ENCODE assay signal across 22 cellular contexts in genomic region chr12:1807107-1807478, GRCh38. TPM values are rescaled to one million over a fixed set of nuclear protein-coding genes. Genes with fewer than 3 reads are reported as not detected.
DNase-seq lines count a peak whose midpoint lies in the region; ATAC-seq and TF ChIP-seq lines count a peak whose summit lies in the region.
"Had no signal": no experiment of that assay in that cellular context is flagged by ENCODE, and none has a peak within 500 bp of the region (broad histone marks: within the 10 kb centered on the region; RNA-seq: fewer than 3 reads in every experiment).

No MANE protein-coding gene starts in this region.

- H3K27ac Mint-ChIP-seq in dendritic cell treated with granulocyte-macrophage colony-stimulating factor and Interleukin-4, amounts not matched to agents 40 ng/mL and 50 ng/mL, for 4 days = peak overlapping the region; percentile 18

- H3K27me3 ChIP-seq in left ventricle myocardium inferior (ENCODE audit: low read depth) = peaks cover 10% of the 10 kb centered on the region
- H3K27me3 ChIP-seq in neuronal stem cell (ENCODE audit: control insufficient read depth in 3 of 3, insufficient read depth in 3 of 3, low read depth in 1 of 3, low read length in 3 of 3) = no peaks in the 10 kb centered on the region

- no peak overlapping the region for H3K18ac ChIP-seq in neuronal stem cell (ENCODE audit: low read length)

- peak overlapping the region; percentile 23 for H3K23ac ChIP-seq in neuronal stem cell (ENCODE audit: low read depth, low read length, poor library complexity)

- H3K9me3 ChIP-seq in left ventricle myocardium inferior (replicated peaks) = no peaks in the 10 kb centered on the region
- peaks cover 2 to 4% of the 10 kb centered on the region in 2 donors for H3K9me3 ChIP-seq in neuronal stem cell (replicated peaks in 1 of 2; ENCODE audit: control insufficient read depth in 2 of 2, insufficient read depth in 1 of 2, low read depth in 1 of 2, low read length in 2 of 2)
- H3K9me3 ChIP-seq: A549 had no signal

- no peak overlapping the region for H3K27ac ChIP-seq in left ventricle myocardium inferior (replicated peaks)
- no peak overlapping the region for H3K27ac ChIP-seq in neuronal stem cell (replicated peaks; ENCODE audit: low read length)
- H3K27ac ChIP-seq: A549, C4-2B had no signal

- DNase-seq in left ventricle myocardium inferior (peak; percentile 5), left ventricle myocardium superior (no peak), neuronal stem cell (ENCODE audit: low spot score) (no peak), foreskin fibroblast (no peak), NK-92 (lab: John Stamatoyannopoulos, UW; ENCODE audit: unreplicated experiment) (no peak)
- no peak for DNase-seq in stimulated activated CD4-positive, alpha-beta T cell treated with anti-CD3 and anti-CD28 coated beads, Interleukin-4, amount 100 ng/mL, for 24 hours
- DNase-seq: COR-L47, GF-D8, KG1, NCI-H1417, NCI-H2029, NCI-H2171 treated with DMSO at 0.1 percent for 48 hours, NCI-H446 treated with DMSO at 0.1 percent for 48 hours, OCI-M1 had no signal

- H3K27me3 Mint-ChIP-seq in dendritic cell treated with granulocyte-macrophage colony-stimulating factor and Interleukin-4, amounts not matched to agents 40 ng/mL and 50 ng/mL, for 4 days = no peaks in the 10 kb centered on the region

- H2AFZ ChIP-seq in neuronal stem cell (ENCODE audit: low read length) = no peak overlapping the region

- no peak overlapping the region for H3K4me2 ChIP-seq in neuronal stem cell (ENCODE audit: insufficient read depth, low read length, poor library complexity, severe bottlenecking)
- H3K4me2 ChIP-seq: A549 had no signal

- H2BK5ac ChIP-seq in neuronal stem cell (ENCODE audit: low read length) = no peak overlapping the region

- H3K9ac ChIP-seq in neuronal stem cell (ENCODE audit: low read depth, low read length, poor library complexity) = no peak overlapping the region

- H3K4me1 Mint-ChIP-seq in dendritic cell treated with granulocyte-macrophage colony-stimulating factor and Interleukin-4, amounts not matched to agents 40 ng/mL and 50 ng/mL, for 4 days (ENCODE audit: low read depth) = peaks cover 58% of the 10 kb centered on the region

- no peaks in the 10 kb centered on the region for H3K36me3 ChIP-seq in left ventricle myocardium inferior
- no peaks in the 10 kb centered on the region for H3K36me3 ChIP-seq in neuronal stem cell (replicated peaks in 1 of 2; ENCODE audit: control insufficient read depth in 2 of 2, insufficient read depth in 2 of 2, low read length in 2 of 2)

- no peaks in the 10 kb centered on the region for H3K36me3 Mint-ChIP-seq in dendritic cell treated with granulocyte-macrophage colony-stimulating factor and Interleukin-4, amounts not matched to agents 40 ng/mL and 50 ng/mL, for 4 days (ENCODE audit: low read depth)

- H2BK12ac ChIP-seq in neuronal stem cell (ENCODE audit: low read length) = no peak overlapping the region

- intact Hi-C loops in left ventricle myocardium inferior (cut with micrococcal nuclease) = no loop called here
- intact Hi-C loops in left ventricle myocardium superior (cut with micrococcal nuclease) = loop anchor here (10.0 kb wide), 1 partner anchor 228 kb away; no protein-coding TSS in a partner anchor
- intact Hi-C loops in dendritic cell treated with granulocyte-macrophage colony-stimulating factor and Interleukin-4, amounts not matched to agents 40 ng/mL and 50 ng/mL, for 4 days (cut with micrococcal nuclease) = no loop called here

- H3K4me3 Mint-ChIP-seq in dendritic cell treated with granulocyte-macrophage colony-stimulating factor and Interleukin-4, amounts not matched to agents 40 ng/mL and 50 ng/mL, for 4 days = no peak overlapping the region

- no CpG with 5 or more reads among the region's 5 CpGs for WGBS in neuronal stem cell (ENCODE audit: extremely low coverage in 2 of 2, insufficient read length in 2 of 2, insufficient replicate concordance in 1 of 2), 2 donors

- peaks cover 2% of the 10 kb centered on the region for H3K79me1 ChIP-seq in neuronal stem cell (ENCODE audit: low read depth, low read length)

- no peaks in the 10 kb centered on the region for H3K9me3 Mint-ChIP-seq in dendritic cell treated with granulocyte-macrophage colony-stimulating factor and Interleukin-4, amounts not matched to agents 40 ng/mL and 50 ng/mL, for 4 days

- H2BK120ac ChIP-seq in neuronal stem cell (ENCODE audit: low read depth, low read length) = no peak overlapping the region

- TF ChIP-seq CTCF in left ventricle myocardium inferior (IDR thresholded peaks at IDR 0.05; ENCODE audit: borderline replicate concordance) = no peak
- no peak for TF ChIP-seq CTCF in foreskin fibroblast (IDR thresholded peaks at IDR 0.05; ENCODE audit: low read depth, low read length)

- H4K8ac ChIP-seq in neuronal stem cell (ENCODE audit: low read depth, low read length) = no peak overlapping the region

- peak overlapping the region; percentile 63 for H2BK15ac ChIP-seq in neuronal stem cell (ENCODE audit: low read length)

- no peak overlapping the region for H2AK5ac ChIP-seq in neuronal stem cell (ENCODE audit: low read depth, low read length)

- H3K14ac ChIP-seq in neuronal stem cell (ENCODE audit: low read length) = no peak overlapping the region

- no peak overlapping the region for H3K4ac ChIP-seq in neuronal stem cell (ENCODE audit: low read length)

- H3K4me3 ChIP-seq in left ventricle myocardium inferior (no peak overlapping the region), neuronal stem cell (ENCODE audit: low read length in 2 of 2) (no peak overlapping the region), foreskin fibroblast (ENCODE audit: low read depth in 1 of 2, low read length in 2 of 2) (no peak overlapping the region)
- H3K4me3 ChIP-seq: A549 had no signal

- no peak overlapping the region for H4K91ac ChIP-seq in neuronal stem cell (ENCODE audit: low read depth, low read length, poor library complexity)

- ATAC-seq in left ventricle myocardium superior (no peak), GM18907 (IDR thresholded peaks at IDR 0.05; ENCODE audit: unreplicated experiment) (no peak)
- ATAC-seq: A549 had no signal

- H3K4me1 ChIP-seq in left ventricle myocardium inferior (peaks cover 34% of the 10 kb centered on the region), neuronal stem cell (ENCODE audit: control insufficient read depth in 2 of 2, insufficient read depth in 1 of 2, low read depth in 1 of 2, low read length in 2 of 2) (peaks cover 3 to 4% of the 10 kb centered on the region in 2 donors)

RNA-seq across cellular contexts. Expression of gene LRTM2, which starts 13.3 kb away (rescaled TPM):
- not detected for total RNA-seq in left ventricle myocardium inferior
- total RNA-seq in left ventricle myocardium superior = not detected
- polyA plus RNA-seq in neuronal stem cell (2013, experiment 1 of 2) = 0.03 TPM
- 0.03 TPM for polyA plus RNA-seq in neuronal stem cell (2013, experiment 2 of 2)
- total RNA-seq: Daoy, H1, M059J, RPMI7951 had no signal
- polyA plus RNA-seq: A549 had no signal
